Comparison of ENCODE assay signal across 6 cellular contexts in the genomic region with DNA sequence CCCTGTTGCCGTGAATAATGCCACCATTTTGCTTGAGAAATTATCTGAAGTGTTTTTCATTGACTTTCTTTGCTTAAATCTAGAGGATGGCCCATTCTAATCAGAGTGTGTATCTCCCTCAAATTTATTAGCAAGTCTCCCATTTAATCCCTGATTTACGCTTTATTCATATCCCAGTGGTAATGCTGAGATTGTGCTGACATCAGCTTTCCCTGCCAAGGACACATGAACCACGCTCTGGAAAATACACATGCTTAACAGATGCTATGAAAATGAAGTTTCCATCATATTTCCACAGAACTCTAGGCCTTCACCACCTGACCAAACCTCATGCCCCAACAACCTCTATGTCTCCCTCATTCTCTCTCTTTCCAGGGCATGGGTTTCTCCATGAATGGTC.
"Had no signal": no experiment of that assay in that cellular context is flagged by ENCODE, and none has a peak within 500 bp of the region (broad histone marks: within the 10 kb centered on the region; RNA-seq: fewer than 3 reads in every experiment).

No MANE protein-coding gene starts in this region.

- H3K27ac ChIP-seq: HL-60, KMS-11 had no signal

- H3K4me3 ChIP-seq: K562 had no signal

- DNase-seq: KBM-7, KG1 had no signal

- H3K4me2 ChIP-seq: KMS-11 had no signal

- FAIRE-seq: HTR-8/SVneo, K562 had no signal

- ATAC-seq: K562 had no signal

- H3K9ac ChIP-seq: KMS-11 had no signal
